In genomic region chrX:153637121-153638040, GRCh38 we compare ENCODE assay signal across 13 cellular contexts. TPM values are rescaled to one million over a fixed set of nuclear protein-coding genes. Genes with fewer than 3 reads are reported as not detected.
DNase-seq lines count a peak whose midpoint lies in the region; TF ChIP-seq lines count a peak whose summit lies in the region.
"Had no signal": no experiment of that assay in that cellular context is flagged by ENCODE, and none has a peak within 500 bp of the region (broad histone marks: within the 10 kb centered on the region; RNA-seq: fewer than 3 reads in every experiment).

No MANE protein-coding gene starts in this region.

- H3K36me3 ChIP-seq in Peyer's patch = no peaks in the 10 kb centered on the region

- H3K9me3 ChIP-seq in Peyer's patch = no peaks in the 10 kb centered on the region

- no peaks in the 10 kb centered on the region for H3K36me3 Mint-ChIP-seq in nephron progenitor cell (ENCODE audit: low read depth)
- H3K36me3 Mint-ChIP-seq: CD4-positive, CD25-positive, alpha-beta regulatory T cell had no signal

- TF ChIP-seq POLR2A in Peyer's patch (IDR thresholded peaks at IDR 0.05) = no peak

- no peaks in the 10 kb centered on the region for H3K27me3 ChIP-seq in Peyer's patch

- H3K4me3 ChIP-seq in Peyer's patch = no peak overlapping the region

- TF ChIP-seq CTCF in Peyer's patch (IDR thresholded peaks at IDR 0.05) = no peak
- TF ChIP-seq CTCF in nephron progenitor cell (IDR thresholded peaks at IDR 0.05) = no peak

- H3K4me1 ChIP-seq in Peyer's patch = peaks cover 0 to 6% (median 2%) of the 10 kb centered on the region in 4 donors

- no peak overlapping the region for H3K27ac ChIP-seq in Peyer's patch

- peaks cover 34% of the 10 kb centered on the region for H3K9me3 Mint-ChIP-seq in nephron progenitor cell
- H3K9me3 Mint-ChIP-seq: CD4-positive, CD25-positive, alpha-beta regulatory T cell had no signal

- H3K27me3 Mint-ChIP-seq in nephron progenitor cell (ENCODE audit: low read depth, poor library complexity) = peaks cover 14% of the 10 kb centered on the region

- peak; percentile 6 for DNase-seq in D341Med (ENCODE audit: low spot score)
- peak in 2 of 3 donors; percentile 13 to 33 for DNase-seq in Peyer's patch
- no peak for DNase-seq in nephron progenitor cell
- no peak for DNase-seq in COR-L47 (lab: John Stamatoyannopoulos, UW)
- DNase-seq in NCI-H526 treated with DMSO at 0.1 percent for 48 hours (lab: John Stamatoyannopoulos, UW) = no peak
- DNase-seq: ACHN; AML-193; CD4-positive, CD25-positive, alpha-beta regulatory T cell; Kasumi-1; MM.1S; NCI-H1092 treated with DMSO at 0.1 percent for 48 hours; NCI-H510A treated with DMSO at 0.1 percent for 48 hours had no signal

- peaks cover 25% of the 10 kb centered on the region for H3K4me1 Mint-ChIP-seq in nephron progenitor cell

- H3K27ac Mint-ChIP-seq in nephron progenitor cell = peak overlapping the region; percentile 32
- H3K27ac Mint-ChIP-seq: CD4-positive, CD25-positive, alpha-beta regulatory T cell; H9 had no signal

- H3K4me3 Mint-ChIP-seq in nephron progenitor cell = no peak overlapping the region
- H3K4me3 Mint-ChIP-seq: H9 had no signal

RNA-seq across cellular contexts. Expression of gene DUSP9, which starts 9.6 kb away (rescaled TPM):
- not detected for total RNA-seq in Peyer's patch
- total RNA-seq: CD4-positive, CD25-positive, alpha-beta regulatory T cell had no signal

RNA-seq across cellular contexts. Expression of gene PNCK, which starts 36.2 kb away (rescaled TPM):
- total RNA-seq in Peyer's patch = 10 to 100 TPM in 1 of 4 donors, 1 to 10 TPM in 2, not detected in 1; 2.0 to 44.8 (median 6.1) TPM

RNA-seq across cellular contexts. Expression of gene CCNQ, which starts 38.4 kb away (rescaled TPM):
- 10 to 100 TPM; 19.0 to 33.3 (median 20.6) TPM for total RNA-seq in Peyer's patch

RNA-seq across cellular contexts. Expression of gene SLC6A8, which starts 50.3 kb away (rescaled TPM):
- 100 to 1,000 TPM in 3 of 4 donors, 10 to 100 TPM in 1; 36.3 to 562 (median 146) TPM for total RNA-seq in Peyer's patch

Comparison
In these comparisons a context has a peak if more than half of its experiments do, and no peak if none do; other contexts are left out.
1. DNase-seq: peak in D341Med (single experiment) and Peyer's patch (2 of 3); none in nephron progenitor cell (single experiment), COR-L47 (single experiment) and NCI-H526 treated with DMSO at 0.1 percent for 48 hours (single experiment).